ENCODE assay signal across 10 cellular contexts in the genomic region with DNA sequence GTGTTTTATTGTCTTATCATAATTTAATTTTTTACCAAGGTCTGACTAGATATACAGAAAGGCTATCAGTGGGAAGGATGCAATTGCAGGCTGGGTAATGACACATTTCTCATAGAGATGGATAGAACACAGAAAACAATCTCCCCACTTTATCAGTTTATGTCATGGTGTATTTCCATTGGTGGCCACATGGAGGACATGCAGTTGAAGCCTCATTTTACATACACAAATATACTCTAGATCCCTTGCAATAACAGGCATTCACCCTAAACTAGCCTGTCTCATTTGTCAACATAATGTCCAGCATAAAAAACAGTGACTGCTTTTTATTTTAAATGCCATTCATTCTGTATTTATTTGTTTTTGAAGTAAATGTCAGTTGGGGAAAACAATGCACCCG.
DNase-seq lines count a peak whose midpoint lies in the region; ATAC-seq and TF ChIP-seq lines count a peak whose summit lies in the region.
"Had no signal": no experiment of that assay in that cellular context is flagged by ENCODE, and none has a peak within 500 bp of the region (broad histone marks: within the 10 kb centered on the region; RNA-seq: fewer than 3 reads in every experiment).

No MANE protein-coding gene starts in this region.

- H3K9me3 ChIP-seq in SK-N-SH (no peaks in the 10 kb centered on the region), adrenal gland (replicated peaks in 1 of 3) (no peaks in the 10 kb centered on the region)

- intact Hi-C loops in adrenal gland (cut with DNase I): no loop called here

- ATAC-seq in SK-N-SH treated with all-trans-retinoic acid at 6 μM for 48 hours: no peak
- peak; percentile 82 for ATAC-seq in HG03159 (IDR thresholded peaks at IDR 0.05; ENCODE audit: unreplicated experiment)
- no peak for ATAC-seq in HG03565 (IDR thresholded peaks at IDR 0.05; ENCODE audit: unreplicated experiment)
- ATAC-seq in GM21528 (IDR thresholded peaks at IDR 0.05; ENCODE audit: low FRiP score, unreplicated experiment): no peak

- no peak overlapping the region for H2AFZ ChIP-seq in SK-N-SH (ENCODE audit: low read depth)

- H3K27me3 ChIP-seq in SK-N-SH (ENCODE audit: insufficient read depth) (no peaks in the 10 kb centered on the region), adrenal gland (no peaks in the 10 kb centered on the region)

- H3F3A ChIP-seq in SK-N-SH (replicated peaks; ENCODE audit: insufficient read depth): no peaks in the 10 kb centered on the region

- no peak overlapping the region for H3K9ac ChIP-seq in SK-N-SH

- H4K20me1 ChIP-seq in SK-N-SH (ENCODE audit: insufficient read depth): no peaks in the 10 kb centered on the region

- peak; percentile 41 for TF ChIP-seq CTCF in SK-N-SH (IDR thresholded peaks at IDR 0.05)
- peak in 4 of 6 experiments; percentile 11 to 32 (median 17) for TF ChIP-seq CTCF in adrenal gland (IDR thresholded peaks at IDR 0.05)
- TF ChIP-seq CTCF in retinal pigment epithelial cell (conservative IDR thresholded peaks at IDR 0.05; ENCODE audit: low read depth, low read length): peak; percentile 54

- no peak overlapping the region for H3K4me2 ChIP-seq in SK-N-SH

- no peaks in the 10 kb centered on the region for H3K9me2 ChIP-seq in SK-N-SH

- WGBS in SK-N-SH (ENCODE audit: low lambda C conversion rate): 0% methylated on average over 1 of the region's 1 CpG
- WGBS in adrenal gland, 4 donors: 65 to 82% (median 81%) methylated on average over 1 of the region's 1 CpG

- no peak overlapping the region for H3K27ac ChIP-seq in SK-N-SH (ENCODE audit: low read depth in 2 of 2, low read length in 1 of 2)
- H3K27ac ChIP-seq in adrenal gland: no peak overlapping the region

- no peak for TF ChIP-seq EP300 in SK-N-SH (IDR thresholded peaks at IDR 0.05; ENCODE audit: borderline replicate concordance in 1 of 2, low read depth in 1 of 2, low read length in 1 of 2)

- H3K79me2 ChIP-seq in SK-N-SH (ENCODE audit: insufficient read depth): no peaks in the 10 kb centered on the region

- H3K4me1 ChIP-seq in SK-N-SH (ENCODE audit: control insufficient read depth in 1 of 2, insufficient read depth in 2 of 2, low read depth in 1 of 2, low read length in 1 of 2): no peaks in the 10 kb centered on the region
- no peaks in the 10 kb centered on the region for H3K4me1 ChIP-seq in adrenal gland (replicated peaks in 1 of 2)

- H3K36me3 ChIP-seq in SK-N-SH (replicated peaks in 1 of 2; ENCODE audit: control insufficient read depth in 1 of 2, insufficient read depth in 2 of 2, low read length in 1 of 2) (no peaks in the 10 kb centered on the region), adrenal gland (replicated peaks in 1 of 2) (no peaks in the 10 kb centered on the region)

- CTCF ChIA-PET in SK-N-SH (lab: Yijun Ruan, JAX): interaction anchor here (0.8 to 2.2 kb wide), 2 partner anchors 12 to 21 kb away, joined by 4 read pairs; no protein-coding TSS in a partner anchor

- no peak overlapping the region for H3K4me3 ChIP-seq in SK-N-SH (ENCODE audit: low read depth in 2 of 2, low read length in 1 of 2)
- H3K4me3 ChIP-seq in adrenal gland: no peak overlapping the region
- no peak overlapping the region for H3K4me3 ChIP-seq in retinal pigment epithelial cell (ENCODE audit: low read length)

- peak; percentile 6; the same call in 1 of the 2 replicates for TF ChIP-seq RAD21 in SK-N-SH (IDR thresholded peaks at IDR 0.05; ENCODE audit: low read length)

- TF ChIP-seq POLR2A in adrenal gland (IDR thresholded peaks at IDR 0.05): no peak

- POLR2A ChIA-PET in SK-N-SH (lab: Yijun Ruan, JAX): no interaction called here

- DNase-seq in SK-N-SH (peak; percentile 9), adrenal gland (no peak), retinal pigment epithelial cell (ENCODE audit: low read depth) (no peak), NCI-H1105 (lab: John Stamatoyannopoulos, UW) (no peak)
- DNase-seq: activated T-cell treated with anti-CD3 and anti-CD28 coated beads for 4 hours, SHP77 had no signal

TF ChIP-seq in SK-N-SH, 30 proteins besides CTCF, POLR2A, EP300 and RAD21 (continues in another document):
- TF ChIP-seq MEF2A (IDR thresholded peaks at IDR 0.05; ENCODE audit: borderline replicate concordance, low read depth): no peak
- no peak for TF ChIP-seq JUND (IDR thresholded peaks at IDR 0.05)
- no peak for TF ChIP-seq FOXJ3 (CRISPR knock-in tag; IDR thresholded peaks at IDR 0.05)
- no peak for TF ChIP-seq EZH2phosphoT487 (IDR thresholded peaks at IDR 0.05; ENCODE audit: borderline replicate concordance, low read depth)
- TF ChIP-seq, protein P1, sequence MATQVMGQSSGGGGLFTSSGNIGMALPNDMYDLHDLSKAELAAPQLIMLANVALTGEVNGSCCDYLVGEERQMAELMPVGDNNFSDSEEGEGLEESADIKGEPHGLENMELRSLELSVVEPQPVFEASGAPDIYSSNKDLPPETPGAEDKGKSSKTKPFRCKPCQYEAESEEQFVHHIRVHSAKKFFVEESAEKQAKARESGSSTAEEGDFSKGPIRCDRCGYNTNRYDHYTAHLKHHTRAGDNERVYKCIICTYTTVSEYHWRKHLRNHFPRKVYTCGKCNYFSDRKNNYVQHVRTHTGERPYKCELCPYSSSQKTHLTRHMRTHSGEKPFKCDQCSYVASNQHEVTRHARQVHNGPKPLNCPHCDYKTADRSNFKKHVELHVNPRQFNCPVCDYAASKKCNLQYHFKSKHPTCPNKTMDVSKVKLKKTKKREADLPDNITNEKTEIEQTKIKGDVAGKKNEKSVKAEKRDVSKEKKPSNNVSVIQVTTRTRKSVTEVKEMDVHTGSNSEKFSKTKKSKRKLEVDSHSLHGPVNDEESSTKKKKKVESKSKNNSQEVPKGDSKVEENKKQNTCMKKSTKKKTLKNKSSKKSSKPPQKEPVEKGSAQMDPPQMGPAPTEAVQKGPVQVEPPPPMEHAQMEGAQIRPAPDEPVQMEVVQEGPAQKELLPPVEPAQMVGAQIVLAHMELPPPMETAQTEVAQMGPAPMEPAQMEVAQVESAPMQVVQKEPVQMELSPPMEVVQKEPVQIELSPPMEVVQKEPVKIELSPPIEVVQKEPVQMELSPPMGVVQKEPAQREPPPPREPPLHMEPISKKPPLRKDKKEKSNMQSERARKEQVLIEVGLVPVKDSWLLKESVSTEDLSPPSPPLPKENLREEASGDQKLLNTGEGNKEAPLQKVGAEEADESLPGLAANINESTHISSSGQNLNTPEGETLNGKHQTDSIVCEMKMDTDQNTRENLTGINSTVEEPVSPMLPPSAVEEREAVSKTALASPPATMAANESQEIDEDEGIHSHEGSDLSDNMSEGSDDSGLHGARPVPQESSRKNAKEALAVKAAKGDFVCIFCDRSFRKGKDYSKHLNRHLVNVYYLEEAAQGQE (IDR thresholded peaks at IDR 0.05; ENCODE audit: low read depth, low read length): no peak
- TF ChIP-seq GATA2 (CRISPR knock-in tag; IDR thresholded peaks at IDR 0.05): no peak
- TF ChIP-seq RFX5 (IDR thresholded peaks at IDR 0.05; ENCODE audit: low read length): no peak
- TF ChIP-seq NRF1 (IDR thresholded peaks at IDR 0.05; ENCODE audit: low read depth, low read length): no peak

TF ChIP-seq in SK-N-SH treated with all-trans-retinoic acid at 6 μM for 48 hours, 23 proteins besides CTCF, POLR2A, EP300 and RAD21:
- TF ChIP-seq ZC3H10 (CRISPR knock-in tag; IDR thresholded peaks at IDR 0.05): no peak
- TF ChIP-seq TOX (CRISPR knock-in tag; IDR thresholded peaks at IDR 0.05; ENCODE audit: borderline replicate concordance): no peak
- TF ChIP-seq SNAI2 (CRISPR knock-in tag; IDR thresholded peaks at IDR 0.05): no peak
- TF ChIP-seq CSRNP3 (CRISPR knock-in tag; IDR thresholded peaks at IDR 0.05): no peak
- no peak for TF ChIP-seq RARB (CRISPR knock-in tag; IDR thresholded peaks at IDR 0.05)
- no peak for TF ChIP-seq ZNF565 (CRISPR knock-in tag; conservative IDR thresholded peaks at IDR 0.05; ENCODE audit: low read depth)
- TF ChIP-seq GLIS3 (CRISPR knock-in tag; IDR thresholded peaks at IDR 0.05): no peak
- TF ChIP-seq, protein P2, sequence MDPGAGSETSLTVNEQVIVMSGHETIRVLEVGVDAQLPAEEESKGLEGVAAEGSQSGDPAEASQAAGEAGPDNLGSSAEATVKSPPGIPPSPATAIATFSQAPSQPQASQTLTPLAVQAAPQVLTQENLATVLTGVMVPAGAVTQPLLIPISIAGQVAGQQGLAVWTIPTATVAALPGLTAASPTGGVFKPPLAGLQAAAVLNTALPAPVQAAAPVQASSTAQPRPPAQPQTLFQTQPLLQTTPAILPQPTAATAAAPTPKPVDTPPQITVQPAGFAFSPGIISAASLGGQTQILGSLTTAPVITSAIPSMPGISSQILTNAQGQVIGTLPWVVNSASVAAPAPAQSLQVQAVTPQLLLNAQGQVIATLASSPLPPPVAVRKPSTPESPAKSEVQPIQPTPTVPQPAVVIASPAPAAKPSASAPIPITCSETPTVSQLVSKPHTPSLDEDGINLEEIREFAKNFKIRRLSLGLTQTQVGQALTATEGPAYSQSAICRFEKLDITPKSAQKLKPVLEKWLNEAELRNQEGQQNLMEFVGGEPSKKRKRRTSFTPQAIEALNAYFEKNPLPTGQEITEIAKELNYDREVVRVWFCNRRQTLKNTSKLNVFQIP (CRISPR knock-in tag; IDR thresholded peaks at IDR 0.05; ENCODE audit: borderline replicate concordance, low read depth): no peak
